ENCODE assay signal across 20 cellular contexts in genomic region chr7:115271332-115272235, GRCh38.
DNase-seq lines count a peak whose midpoint lies in the region; ATAC-seq and TF ChIP-seq lines count a peak whose summit lies in the region.
"Had no signal": no experiment of that assay in that cellular context is flagged by ENCODE, and none has a peak within 500 bp of the region (broad histone marks: within the 10 kb centered on the region; RNA-seq: fewer than 3 reads in every experiment).

No MANE protein-coding gene starts in this region.

- DNase-seq in AG09309 (ENCODE audit: low read depth): peak; percentile 16
- peak; percentile 72 for DNase-seq in LHCN-M2 (ENCODE audit: low read depth)
- DNase-seq in brain microvascular endothelial cell: peak; percentile 94
- DNase-seq in left colon: no peak
- DNase-seq in endodermal cell: no peak
- DNase-seq in GM23338 (ENCODE audit: low spot score): no peak
- no peak for DNase-seq in HK-2 (ENCODE audit: unreplicated experiment)
- no peak for DNase-seq in stimulated activated naive CD8-positive, alpha-beta T cell treated with anti-CD3 and anti-CD28 coated beads, Interleukin-15, Interleukin-2, amounts not matched to agents 100 U/mL and 50 U/mL, for 24 hours
- DNase-seq: activated T-cell treated with anti-CD3 and anti-CD28 coated beads, Interleukin-2, amount 50 U/mL, for 4 hours; BE2C; Calu3; effector memory CD4-positive, alpha-beta T cell; HCEC 1CT; left ventricle myocardium superior; NCI-H146; ovary; stimulated activated CD4-positive, alpha-beta T cell treated with anti-CD3 and anti-CD28 coated beads, Interleukin-4, amount 100 ng/mL, for 24 hours; testis had no signal

- H3K27me3 Mint-ChIP-seq in endodermal cell (ENCODE audit: insufficient read depth): no peaks in the 10 kb centered on the region
- no peaks in the 10 kb centered on the region for H3K27me3 Mint-ChIP-seq in GM23338 (ENCODE audit: insufficient read depth, low read depth, poor library complexity)

- H3K4me1 ChIP-seq in endodermal cell (ENCODE audit: control insufficient read depth, insufficient read depth, low read length) (no peaks in the 10 kb centered on the region), GM23338 (ENCODE audit: insufficient read depth) (no peaks in the 10 kb centered on the region)
- H3K4me1 ChIP-seq: BE2C, testis had no signal

- in situ Hi-C loops in brain microvascular endothelial cell (cut with HindIII; ENCODE audit: low pct_ligation_motif_present, low sequenced_read_pairs): no loop called here

- H3K27ac Mint-ChIP-seq in endodermal cell (no peak overlapping the region), GM23338 (no peak overlapping the region)
- H3K27ac Mint-ChIP-seq: activated naive CD4-positive, alpha-beta T cell treated with anti-CD3 and anti-CD28 coated beads, Interleukin-2, amount 50 U/mL, for 24 hours had no signal

- H3K36me3 Mint-ChIP-seq in endodermal cell (ENCODE audit: low read depth) (no peaks in the 10 kb centered on the region), GM23338 (ENCODE audit: low read depth) (no peaks in the 10 kb centered on the region)
- H3K36me3 Mint-ChIP-seq: activated naive CD4-positive, alpha-beta T cell treated with anti-CD3 and anti-CD28 coated beads, Interleukin-2, amount 50 U/mL, for 24 hours had no signal

- no peaks in the 10 kb centered on the region for H3K9me3 ChIP-seq in endodermal cell (ENCODE audit: control insufficient read depth, low read length)
- H3K9me3 ChIP-seq: BE2C, ovary, testis had no signal

- H3K9me3 Mint-ChIP-seq in endodermal cell: no peaks in the 10 kb centered on the region
- no peaks in the 10 kb centered on the region for H3K9me3 Mint-ChIP-seq in GM23338
- H3K9me3 Mint-ChIP-seq: activated naive CD4-positive, alpha-beta T cell treated with anti-CD3 and anti-CD28 coated beads, Interleukin-2, amount 50 U/mL, for 24 hours had no signal

- H3K4me3 Mint-ChIP-seq in endodermal cell: no peak overlapping the region
- H3K4me3 Mint-ChIP-seq in GM23338: no peak overlapping the region
- H3K4me3 Mint-ChIP-seq: activated naive CD4-positive, alpha-beta T cell treated with anti-CD3 and anti-CD28 coated beads, Interleukin-2, amount 50 U/mL, for 24 hours; activated T-cell treated with anti-CD3 and anti-CD28 coated beads, Interleukin-2, amount 50 U/mL, for 4 hours had no signal

- no peaks in the 10 kb centered on the region for H3K79me2 ChIP-seq in GM23338 (replicated peaks; ENCODE audit: insufficient read depth)

- TF ChIP-seq CTCF in AG09309 (IDR thresholded peaks at IDR 0.05; ENCODE audit: control insufficient read depth, insufficient read depth, low read depth, low read length, missing control alignments): no peak
- no peak for TF ChIP-seq CTCF in brain microvascular endothelial cell (IDR thresholded peaks at IDR 0.05; ENCODE audit: low read depth, low read length, missing control alignments)
- no peak for TF ChIP-seq CTCF in endodermal cell (conservative IDR thresholded peaks at IDR 0.05)
- no peak for TF ChIP-seq CTCF in GM23338 (conservative IDR thresholded peaks at IDR 0.05; ENCODE audit: low read depth in 2 of 2)

- H3K4me3 ChIP-seq in AG09309 (ENCODE audit: control insufficient read depth, low read depth, low read length) (no peak overlapping the region), brain microvascular endothelial cell (ENCODE audit: low read depth, low read length) (no peak overlapping the region), endodermal cell (ENCODE audit: low read length) (no peak overlapping the region), GM23338 (no peak overlapping the region)
- H3K4me3 ChIP-seq: ovary, skin epidermis, testis had no signal

- H2AFZ ChIP-seq in GM23338: no peak overlapping the region

- intact Hi-C loops in left colon (cut with DNase I, micrococcal nuclease): no loop called here

- H3K9me2 ChIP-seq in GM23338 (ENCODE audit: insufficient read depth): no peaks in the 10 kb centered on the region

- no peaks in the 10 kb centered on the region for H3K4me1 Mint-ChIP-seq in endodermal cell
- H3K4me1 Mint-ChIP-seq in GM23338: no peaks in the 10 kb centered on the region
- H3K4me1 Mint-ChIP-seq: activated naive CD4-positive, alpha-beta T cell treated with anti-CD3 and anti-CD28 coated beads, Interleukin-2, amount 50 U/mL, for 24 hours had no signal

- H3K9ac ChIP-seq in endodermal cell (ENCODE audit: extremely low read depth, low read length, poor library complexity, severe bottlenecking): no peak overlapping the region

- WGBS in endodermal cell (ENCODE audit: insufficient coverage in 1 of 2, insufficient read length in 1 of 2), 2 experiments: 93 to 100% methylated on average over 1 to 3 of the region's 4 CpGs

- ATAC-seq in left colon (peak; percentile 65), GM23338 (no peak)
- no peak for ATAC-seq in stimulated activated naive CD8-positive, alpha-beta T cell treated with anti-CD3 and anti-CD28 coated beads, Interleukin-15, Interleukin-2, amounts not matched to agents 100 U/mL and 50 U/mL, for 24 hours
- ATAC-seq: activated T-cell treated with anti-CD3 and anti-CD28 coated beads, Interleukin-2, amount 50 U/mL, for 4 hours; left ventricle myocardium superior had no signal

- no peak overlapping the region for H3K4me2 ChIP-seq in GM23338

- H3K27me3 ChIP-seq in brain microvascular endothelial cell (replicated peaks): no peaks in the 10 kb centered on the region
- no peaks in the 10 kb centered on the region for H3K27me3 ChIP-seq in endodermal cell (ENCODE audit: control insufficient read depth, insufficient read depth, low read length, poor library complexity, severe bottlenecking)
- H3K27me3 ChIP-seq in GM23338 (ENCODE audit: insufficient read depth): no peaks in the 10 kb centered on the region
- H3K27me3 ChIP-seq: BE2C, ovary, testis had no signal

- H4K20me1 ChIP-seq in GM23338 (replicated peaks; ENCODE audit: insufficient read depth): no peaks in the 10 kb centered on the region

- H3K36me3 ChIP-seq in brain microvascular endothelial cell (replicated peaks): no peaks in the 10 kb centered on the region
- no peaks in the 10 kb centered on the region for H3K36me3 ChIP-seq in endodermal cell (ENCODE audit: control insufficient read depth, insufficient read depth, low read length)
- no peaks in the 10 kb centered on the region for H3K36me3 ChIP-seq in GM23338 (ENCODE audit: insufficient read depth)
- H3K36me3 ChIP-seq: BE2C, ovary had no signal

- H3F3A ChIP-seq in GM23338 (replicated peaks; ENCODE audit: low read depth): no peaks in the 10 kb centered on the region

- H3K27ac ChIP-seq in brain microvascular endothelial cell: no peak overlapping the region
- no peak overlapping the region for H3K27ac ChIP-seq in endodermal cell (ENCODE audit: low read depth, low read length)
- H3K27ac ChIP-seq in GM23338 (ENCODE audit: low read depth): no peak overlapping the region
- H3K27ac ChIP-seq: ovary, skin epidermis, testis had no signal

TF ChIP-seq in GM23338, 12 proteins besides CTCF, POLR2A, EP300 and RAD21:
- no peak for TF ChIP-seq POLR2AphosphoS5 (IDR thresholded peaks at IDR 0.05; ENCODE audit: low read depth)
- no peak for TF ChIP-seq JUNB (IDR thresholded peaks at IDR 0.05; ENCODE audit: unreplicated experiment)
- TF ChIP-seq STAT1 (IDR thresholded peaks at IDR 0.05; ENCODE audit: unreplicated experiment): no peak
- TF ChIP-seq REST (IDR thresholded peaks at IDR 0.05; ENCODE audit: unreplicated experiment): no peak
- no peak for TF ChIP-seq CREB1 (CRISPR knock-in tag; IDR thresholded peaks at IDR 0.05; ENCODE audit: low read depth)
- no peak for TF ChIP-seq ZNF331 (CRISPR knock-in tag; IDR thresholded peaks at IDR 0.05; ENCODE audit: low read depth)
- TF ChIP-seq EZH2 (IDR thresholded peaks at IDR 0.05; ENCODE audit: low read depth, unreplicated experiment): no peak
- no peak for TF ChIP-seq NANOG (IDR thresholded peaks at IDR 0.05; ENCODE audit: borderline replicate concordance)
- no peak for TF ChIP-seq EZH2phosphoT487 (IDR thresholded peaks at IDR 0.05; ENCODE audit: unreplicated experiment)

Comparison
In these comparisons a context has a peak if more than half of its experiments do, and no peak if none do; other contexts are left out.
1. DNase-seq: peak in AG09309 (single experiment), LHCN-M2 (single experiment) and brain microvascular endothelial cell (single experiment); none in left colon (0 of 2), endodermal cell (single experiment), GM23338 (single experiment), HK-2 (single experiment) and stimulated activated naive CD8-positive, alpha-beta T cell treated with anti-CD3 and anti-CD28 coated beads, Interleukin-15, Interleukin-2, amounts not matched to agents 100 U/mL and 50 U/mL, for 24 hours (single experiment).